In genomic region chr19:52601025-52601973, GRCh38 we compare ENCODE assay signal across 8 cellular contexts. TPM values are rescaled to one million over a fixed set of nuclear protein-coding genes. Genes with fewer than 3 reads are reported as not detected.
DNase-seq lines count a peak whose midpoint lies in the region; ATAC-seq and TF ChIP-seq lines count a peak whose summit lies in the region.

No MANE protein-coding gene starts in this region.

- ATAC-seq in GM21381 (IDR thresholded peaks at IDR 0.05; ENCODE audit: unreplicated experiment) = peak; percentile 93

- H3K9me3 ChIP-seq in OCI-LY1 (ENCODE audit: low read length) (peaks cover 12% of the 10 kb centered on the region), esophagus muscularis mucosa (no peaks in the 10 kb centered on the region), muscle layer of duodenum (ENCODE audit: control insufficient read depth in 1 of 2, low read length in 2 of 2) (no peaks in the 10 kb centered on the region)

- H3K9me2 ChIP-seq in OCI-LY1 (ENCODE audit: low read depth, low read length) = no peaks in the 10 kb centered on the region

- H3F3A ChIP-seq in OCI-LY1 (ENCODE audit: insufficient read depth, low read length) = 0 out of 2 replicates have a peak, but pooled peaks cover under 1% of the 10 kb centered on the region

- TF ChIP-seq EP300 in esophagus muscularis mucosa (IDR thresholded peaks at IDR 0.05) = no peak

- TF ChIP-seq POLR2A in esophagus muscularis mucosa (IDR thresholded peaks at IDR 0.05; ENCODE audit: low read depth) = no peak

- intact Hi-C loops in esophagus muscularis mucosa (cut with DNase I) = loop anchor here (5.0 kb wide), 1 partner anchor 36 kb away; the partner anchor contains the start of gene ZNF83

- WGBS in esophagus muscularis mucosa = under 1% methylated on average over 35 of the region's 62 CpGs

- peaks cover 18% of the 10 kb centered on the region for H3K36me3 ChIP-seq in OCI-LY1 (ENCODE audit: insufficient read depth, low read length)
- peaks cover 5 to 10% (median 7%) of the 10 kb centered on the region in 4 donors for H3K36me3 ChIP-seq in esophagus muscularis mucosa
- H3K36me3 ChIP-seq in muscle layer of duodenum (ENCODE audit: control insufficient read depth in 1 of 2, insufficient read depth in 2 of 2, low read length in 2 of 2) = peaks cover 2 to 12% of the 10 kb centered on the region in 2 donors

- no peaks in the 10 kb centered on the region for H3K79me2 ChIP-seq in OCI-LY1 (ENCODE audit: insufficient read depth, low read length)

- peak; percentile 14; the same call in 1 of the 2 replicates for TF ChIP-seq CTCF in OCI-LY1 (IDR thresholded peaks at IDR 0.05; ENCODE audit: low read length)
- TF ChIP-seq CTCF in esophagus muscularis mucosa (IDR thresholded peaks at IDR 0.05) = peak; percentile 4 to 51 (median 38)

- DNase-seq in D341Med (ENCODE audit: low spot score) (peak; percentile 95), HUDEP-2 (lab: John Stamatoyannopoulos, UW; ENCODE audit: unreplicated experiment in 76 of 76) (peak in 74 of 76 experiments; percentile 8 to 96 (median 86)), esophagus muscularis mucosa (ENCODE audit: extremely low spot score) (peak; percentile 98)
- peak; percentile 95 for DNase-seq in activated T-cell treated with anti-CD3 and anti-CD28 coated beads, Interleukin-2, amount 50 U/mL, for 1 hour
- peak; percentile 96 for DNase-seq in stimulated activated CD8-positive, alpha-beta memory T cell treated with anti-CD3 and anti-CD28 coated beads, Interleukin-4, amount 100 ng/mL, for 48 hours

- H3K4me1 ChIP-seq in OCI-LY1 (ENCODE audit: insufficient read depth, low read length, severe bottlenecking) (peaks cover 15% of the 10 kb centered on the region), esophagus muscularis mucosa (peaks cover 14 to 23% (median 18%) of the 10 kb centered on the region in 4 donors), muscle layer of duodenum (ENCODE audit: control insufficient read depth in 1 of 2, insufficient read depth in 2 of 2, low read length in 2 of 2) (peaks cover 0 to 5% of the 10 kb centered on the region in 2 donors)

- peak overlapping the region; percentile 77 for H3K4me3 ChIP-seq in OCI-LY1 (ENCODE audit: low read depth, low read length, poor library complexity, severe bottlenecking)
- H3K4me3 ChIP-seq in esophagus muscularis mucosa = peak overlapping the region; percentile 65 to 82 (median 72)
- H3K4me3 ChIP-seq in muscle layer of duodenum (ENCODE audit: low read depth in 1 of 2, low read length in 2 of 2) = peak overlapping the region; percentile 80 to 84

- H2AFZ ChIP-seq in OCI-LY1 (ENCODE audit: low read length) = peak overlapping the region; percentile 90

- peak overlapping the region; percentile 79 for H3K9ac ChIP-seq in OCI-LY1 (ENCODE audit: low read length)

- H4K20me1 ChIP-seq in OCI-LY1 (ENCODE audit: insufficient read depth, low read length) = no peaks in the 10 kb centered on the region

- peak overlapping the region; percentile 88 for H3K4me2 ChIP-seq in OCI-LY1 (ENCODE audit: low read length)

- H3K27ac ChIP-seq in OCI-LY1 (ENCODE audit: low read depth, low read length, poor library complexity, severe bottlenecking) = no peak overlapping the region
- H3K27ac ChIP-seq in esophagus muscularis mucosa (replicated peaks in 1 of 4) = peak overlapping the region; percentile 76 to 87 (median 82)
- H3K27ac ChIP-seq in muscle layer of duodenum (ENCODE audit: low read length) = peak overlapping the region; percentile 74

- H3K27me3 ChIP-seq in OCI-LY1 (ENCODE audit: insufficient read depth, low read length) (no peaks in the 10 kb centered on the region), esophagus muscularis mucosa (no peaks in the 10 kb centered on the region), muscle layer of duodenum (ENCODE audit: low read depth, low read length) (no peaks in the 10 kb centered on the region)

RNA-seq across cellular contexts. Expression of gene ZNF701, which starts 31.2 kb away (rescaled TPM):
- total RNA-seq in esophagus muscularis mucosa = 10 to 100 TPM in 2 of 4 donors, 1 to 10 TPM in 2; 7.8 to 13.3 (median 10.1) TPM

RNA-seq across cellular contexts. Expression of gene ZNF83, which starts 36.9 kb away (rescaled TPM):
- 10 to 100 TPM; 29.7 to 55.6 (median 34.1) TPM for total RNA-seq in esophagus muscularis mucosa
